Comparison of ENCODE assay signal across 8 cellular contexts in genomic region chr4:15682790-15683495, GRCh38. TPM values are rescaled to one million over a fixed set of nuclear protein-coding genes. Genes with fewer than 3 reads are reported as not detected.
DNase-seq lines count a peak whose midpoint lies in the region; ATAC-seq and TF ChIP-seq lines count a peak whose summit lies in the region.

No MANE protein-coding gene starts in this region.

- ATAC-seq in effector memory CD8-positive, alpha-beta T cell (replicated peaks) = no peak
- ATAC-seq in GM21390 (IDR thresholded peaks at IDR 0.05; ENCODE audit: unreplicated experiment) = no peak

- peak overlapping the region; percentile 100 for H3K27ac Mint-ChIP-seq in effector memory CD8-positive, alpha-beta T cell

- 50 to 64% (median 55%) methylated on average over 6 of the region's 6 CpGs for whole genome bisulfite sequencing in ovary, 3 donors

- no peaks in the 10 kb centered on the region for H3K27me3 ChIP-seq in ovary

- H3K4me3 ChIP-seq in ovary = peak overlapping the region; percentile 56

- H3K36me3 Mint-ChIP-seq in effector memory CD8-positive, alpha-beta T cell (ENCODE audit: insufficient read depth) = peaks cover 26% of the 10 kb centered on the region

- TF ChIP-seq EP300 in ovary (IDR thresholded peaks at IDR 0.05) = no peak

- no peaks in the 10 kb centered on the region for H3K9me3 Mint-ChIP-seq in effector memory CD8-positive, alpha-beta T cell

- TF ChIP-seq POLR2A in ovary (IDR thresholded peaks at IDR 0.05) = no peak

- no peaks in the 10 kb centered on the region for H3K36me3 ChIP-seq in ovary

- no peak overlapping the region for H3K27ac ChIP-seq in ovary

- H3K9me3 ChIP-seq in ovary = no peaks in the 10 kb centered on the region

- H3K4me1 Mint-ChIP-seq in effector memory CD8-positive, alpha-beta T cell (ENCODE audit: low read depth in 2 of 2) = peaks cover 25 to 29% of the 10 kb centered on the region in 2 donors

- H3K4me3 Mint-ChIP-seq in effector memory CD8-positive, alpha-beta T cell = peak overlapping the region; percentile 100

- H3K4me1 ChIP-seq in ovary (ENCODE audit: insufficient read depth) = peaks cover 2% of the 10 kb centered on the region

- peak; percentile 27 for DNase-seq in ELR (ENCODE audit: low read depth)
- DNase-seq in NOMO-1 treated with DMSO at 0.1 percent for 48 hours (lab: John Stamatoyannopoulos, UW; ENCODE audit: unreplicated experiment) = peak; percentile 69
- DNase-seq in effector memory CD8-positive, alpha-beta T cell = no peak
- DNase-seq in ovary = no peak
- DNase-seq in central memory CD4-positive, alpha-beta T cell = no peak
- DNase-seq in NCI-H1694 treated with DMSO at 0.1 percent for 48 hours (lab: John Stamatoyannopoulos, UW) = no peak
- no peak for DNase-seq in iPS-NIHi7 (ENCODE audit: extremely low spot score)

- no peaks in the 10 kb centered on the region for H3K27me3 Mint-ChIP-seq in effector memory CD8-positive, alpha-beta T cell

- intact Hi-C loops in ovary (cut with DNase I) = no loop called here

- TF ChIP-seq CTCF in ovary (IDR thresholded peaks at IDR 0.05) = no peak

RNA-seq across cellular contexts. Expression of gene FAM200B, which starts 1.3 kb away (rescaled TPM):
- 10 to 100 TPM; 40.7 to 60.0 (median 50.3) TPM for total RNA-seq in ovary
- polyA plus RNA-seq in ovary = 10 to 100 TPM; 67.1 to 69.2 TPM

RNA-seq across cellular contexts. Expression of gene BST1, which starts 19.9 kb away (rescaled TPM):
- total RNA-seq in ovary = 1 to 10 TPM; 5.6 to 9.8 (median 6.8) TPM
- polyA plus RNA-seq in ovary = 10 to 100 TPM; 10.9 to 18.5 TPM

RNA-seq across cellular contexts. Expression of gene FBXL5, which starts 27.8 kb away (rescaled TPM):
- total RNA-seq in ovary = 100 to 1,000 TPM in 1 of 7 donors, 10 to 100 TPM in 6; 68.7 to 103 (median 90.4) TPM
- 100 to 1,000 TPM in 1 of 2 donors, 10 to 100 TPM in 1; 68.8 to 104 TPM for polyA plus RNA-seq in ovary

Comparison
In these comparisons a context has a peak if more than half of its experiments do, and no peak if none do; other contexts are left out.
1. DNase-seq: peak in ELR (single experiment) and NOMO-1 treated with DMSO at 0.1 percent for 48 hours (single experiment); none in effector memory CD8-positive, alpha-beta T cell (0 of 3), ovary (0 of 5), central memory CD4-positive, alpha-beta T cell (single experiment), NCI-H1694 treated with DMSO at 0.1 percent for 48 hours (single experiment) and iPS-NIHi7 (single experiment).